In the genomic region with DNA sequence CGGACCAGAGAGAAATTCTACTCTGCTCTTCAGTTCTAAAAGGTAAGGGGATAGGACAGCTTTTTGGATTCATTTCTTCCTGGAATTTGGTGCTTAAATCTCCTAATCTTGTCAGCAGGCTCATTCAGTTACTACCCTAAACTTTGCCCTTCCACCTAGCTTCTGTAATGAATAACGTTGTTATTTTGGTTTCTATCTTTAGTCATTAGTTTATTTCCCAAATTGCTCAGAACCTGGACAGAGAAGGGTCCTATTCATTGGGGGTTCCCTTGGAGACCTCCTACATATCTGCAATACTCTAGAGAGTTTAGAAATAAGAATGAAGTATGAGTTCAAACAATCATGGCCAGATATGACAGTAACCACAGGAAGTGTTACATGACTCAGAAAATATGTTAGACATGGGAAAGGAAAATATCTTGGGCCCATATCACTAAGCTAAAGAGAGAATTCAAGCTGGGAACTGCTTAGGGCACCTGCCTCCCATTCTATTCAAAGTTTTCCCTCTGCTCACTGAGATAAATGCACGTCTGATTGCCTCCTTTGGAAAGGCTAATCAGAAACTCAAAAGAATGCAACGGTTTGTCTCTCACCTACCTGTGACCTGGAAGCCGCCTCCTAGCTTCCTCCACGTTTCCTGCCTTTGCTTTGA, we compare ENCODE assay signal across 15 cellular contexts.
DNase-seq lines count a peak whose midpoint lies in the region; ATAC-seq and TF ChIP-seq lines count a peak whose summit lies in the region.
"Had no signal": no experiment of that assay in that cellular context is flagged by ENCODE, and none has a peak within 500 bp of the region (broad histone marks: within the 10 kb centered on the region; RNA-seq: fewer than 3 reads in every experiment).

No MANE protein-coding gene starts in this region.

- no peak for TF ChIP-seq CTCF in fibroblast of mammary gland (conservative IDR thresholded peaks at IDR 0.05; ENCODE audit: control insufficient read depth, insufficient read depth, low read depth, low read length)
- TF ChIP-seq CTCF in PC-3 (conservative IDR thresholded peaks at IDR 0.05; ENCODE audit: low read depth, low read length), result no peak

- POLR2A ChIA-PET in PC-3 (lab: Charles Lee; ENCODE audit: unreplicated experiment), result no interaction called here

- no peaks in the 10 kb centered on the region for H3K9me3 ChIP-seq in PC-3 (ENCODE audit: low read length)
- H3K9me3 ChIP-seq: upper lobe of right lung had no signal

- intact Hi-C loops in PC-3 (cut with micrococcal nuclease), result no loop called here

- H3F3A ChIP-seq in PC-3 (ENCODE audit: low read length, unreplicated experiment), result no peaks in the 10 kb centered on the region

- H3K79me2 ChIP-seq in PC-3 (ENCODE audit: low read length), result no peaks in the 10 kb centered on the region

- DNase-seq in AG08395 (ENCODE audit: low spot score) (peak; percentile 18), fibroblast of mammary gland (ENCODE audit: low read depth) (peak; percentile 17), ureter (ENCODE audit: low spot score) (no peak), PC-3 (no peak), SIG-M5 treated with dmso at 0.1 percent for 504 hours (lab: John Stamatoyannopoulos, UW; ENCODE audit: unreplicated experiment) (no peak)
- DNase-seq: activated T-cell treated with anti-CD3 and anti-CD28 coated beads, Interleukin-2, amount 50 U/mL, for 48 hours; central memory CD4-positive, alpha-beta T cell; NCI-H1105; NCI-H69; SHP77; upper lobe of right lung had no signal

- H3K36me3 ChIP-seq in PC-3 (ENCODE audit: low read depth, low read length), result no peaks in the 10 kb centered on the region
- H3K36me3 ChIP-seq: esophagus muscularis mucosa, upper lobe of right lung had no signal

- no TSS peak for BruUV-seq in PC-3 (replicated peaks; lab: Mats Ljungman, UMichigan)

- CTCF ChIA-PET in PC-3 (lab: Charles Lee), result interaction anchor here (0.6 kb wide), 1 partner anchor 313 kb away, joined by 3 read pairs; no protein-coding TSS in a partner anchor

- H3K27ac ChIP-seq in PC-3 (ENCODE audit: low read length), result no peak overlapping the region
- H3K27ac ChIP-seq: esophagus muscularis mucosa, upper lobe of right lung had no signal

- H3K9me2 ChIP-seq in PC-3 (replicated peaks; ENCODE audit: low read length), result no peaks in the 10 kb centered on the region

- no peaks in the 10 kb centered on the region for H4K20me1 ChIP-seq in PC-3 (ENCODE audit: low read length)

- no peak overlapping the region for H3K4me2 ChIP-seq in PC-3 (ENCODE audit: low read length)

- ATAC-seq in GM19395 (IDR thresholded peaks at IDR 0.05; ENCODE audit: unreplicated experiment) (peak; percentile 76), HG03575 (IDR thresholded peaks at IDR 0.05; ENCODE audit: extremely low read depth, insufficient number of reproducible peaks, low FRiP score, unreplicated experiment) (peak; percentile 61), HG03354 (IDR thresholded peaks at IDR 0.05; ENCODE audit: poor library complexity, severe bottlenecking, unreplicated experiment) (no peak), PC-3 (no peak)
- ATAC-seq: upper lobe of right lung had no signal

- H3K27me3 ChIP-seq in PC-3 (ENCODE audit: low read length), result peaks cover 24% of the 10 kb centered on the region
- H3K27me3 ChIP-seq: esophagus muscularis mucosa had no signal

- no peak overlapping the region for H3K4me3 ChIP-seq in fibroblast of mammary gland (ENCODE audit: control insufficient read depth, low read depth, low read length)
- H3K4me3 ChIP-seq in PC-3 (ENCODE audit: low read length), result no peak overlapping the region
- H3K4me3 ChIP-seq: esophagus muscularis mucosa, upper lobe of right lung had no signal

- H3K9ac ChIP-seq in PC-3 (ENCODE audit: low read length), result no peak overlapping the region

- H3K4me1 ChIP-seq in PC-3 (ENCODE audit: insufficient read depth, low read length), result no peaks in the 10 kb centered on the region
- H3K4me1 ChIP-seq: esophagus muscularis mucosa, upper lobe of right lung had no signal

- H2AFZ ChIP-seq in PC-3 (ENCODE audit: low read length), result no peak overlapping the region

Comparison
In these comparisons a context has a peak if more than half of its experiments do, and no peak if none do; other contexts are left out.
1. DNase-seq: peak in AG08395 (single experiment) and fibroblast of mammary gland (single experiment); none in ureter (single experiment), PC-3 (single experiment) and SIG-M5 treated with dmso at 0.1 percent for 504 hours (single experiment).
2. ATAC-seq: peak in GM19395 (single experiment) and HG03575 (single experiment); none in HG03354 (single experiment) and PC-3 (single experiment).